ENCODE assay signal across 16 cellular contexts in the genomic region with DNA sequence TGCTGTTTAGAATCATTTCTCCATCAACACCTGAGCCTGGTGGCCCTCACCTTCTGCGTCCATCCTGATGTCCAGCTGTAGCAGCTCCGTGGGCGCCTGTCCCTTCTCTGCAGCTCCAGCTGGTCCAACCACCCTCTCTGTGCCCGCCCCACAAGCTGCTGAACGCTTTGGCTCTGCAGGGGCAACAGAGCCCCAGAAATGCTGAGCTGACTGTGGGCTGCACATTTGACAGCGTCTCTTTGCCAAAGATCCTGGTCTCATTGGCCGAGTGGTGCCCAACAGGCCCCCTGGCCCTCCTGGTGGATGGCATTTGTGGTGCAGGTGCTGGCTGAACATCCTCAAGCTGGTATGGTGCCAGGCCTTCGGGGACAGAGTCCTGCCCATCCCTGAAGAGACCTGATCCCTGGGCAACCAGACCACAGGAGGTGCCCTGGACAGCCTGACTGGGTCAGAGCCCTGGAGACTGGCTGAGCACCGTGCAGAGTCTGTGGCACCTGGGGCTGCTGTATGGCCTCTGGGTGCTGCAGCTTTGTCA. TPM values are rescaled to one million over a fixed set of nuclear protein-coding genes. Genes with fewer than 3 reads are reported as not detected.
DNase-seq lines count a peak whose midpoint lies in the region; ATAC-seq and TF ChIP-seq lines count a peak whose summit lies in the region.
"Had no signal": no experiment of that assay in that cellular context is flagged by ENCODE, and none has a peak within 500 bp of the region (broad histone marks: within the 10 kb centered on the region; RNA-seq: fewer than 3 reads in every experiment).

No MANE protein-coding gene starts in this region.

- H3K27me3 ChIP-seq in body of pancreas (no peaks in the 10 kb centered on the region), thyroid gland (no peaks in the 10 kb centered on the region)

- H3K4me1 ChIP-seq in body of pancreas (peaks cover 6% of the 10 kb centered on the region), mucosa of descending colon (ENCODE audit: low read depth) (no peaks in the 10 kb centered on the region), thyroid gland (no peaks in the 10 kb centered on the region)
- H3K4me1 ChIP-seq: gastroesophageal sphincter, left ventricle myocardium inferior had no signal

- intact Hi-C loops in body of pancreas (cut with DNase I) (no loop called here), mucosa of descending colon (cut with DNase I, micrococcal nuclease) (no loop called here), thyroid gland (cut with DNase I) (no loop called here)

- DNase-seq in 8988T (peak; percentile 84), HFF-Myc (ENCODE audit: extremely low read depth, low read depth) (no peak), body of pancreas (peak; percentile 28 to 59 (median 36)), mucosa of descending colon (no peak), thyroid gland (no peak)
- DNase-seq: COR-L47; IMR-90; left ventricle myocardium inferior; NCI-H2081; stimulated activated CD4-positive, alpha-beta T cell treated with anti-CD3 and anti-CD28 coated beads, Interleukin-15, amount 100 ng/mL, for 24 hours; SW 1271 had no signal

- H3K4me3 ChIP-seq in HFF-Myc (replicated peaks; ENCODE audit: low read depth, low read length) (no peak overlapping the region), body of pancreas (no peak overlapping the region), mucosa of descending colon (no peak overlapping the region), thyroid gland (replicated peaks in 1 of 3) (no peak overlapping the region)
- H3K4me3 ChIP-seq: gastroesophageal sphincter, left ventricle myocardium inferior had no signal

- H3K36me3 ChIP-seq in body of pancreas (replicated peaks in 1 of 2; ENCODE audit: insufficient read depth in 1 of 2, low read depth in 2 of 2) (no peaks in the 10 kb centered on the region), mucosa of descending colon (ENCODE audit: low read depth) (no peaks in the 10 kb centered on the region), thyroid gland (no peaks in the 10 kb centered on the region)
- H3K36me3 ChIP-seq: gastroesophageal sphincter, left ventricle myocardium inferior had no signal

- TF ChIP-seq POLR2A in body of pancreas (IDR thresholded peaks at IDR 0.05) (no peak), thyroid gland (IDR thresholded peaks at IDR 0.05) (no peak)

- peak; percentile 70 for ATAC-seq in body of pancreas
- ATAC-seq in mucosa of descending colon: peak; percentile 19
- no peak for ATAC-seq in GM19463 (IDR thresholded peaks at IDR 0.05; ENCODE audit: unreplicated experiment)
- ATAC-seq in GM21786 (IDR thresholded peaks at IDR 0.05; ENCODE audit: unreplicated experiment): no peak
- ATAC-seq in GM21447 (IDR thresholded peaks at IDR 0.05; ENCODE audit: unreplicated experiment): no peak
- ATAC-seq: gastroesophageal sphincter had no signal

- peak; percentile 7 for TF ChIP-seq CTCF in HFF-Myc (IDR thresholded peaks at IDR 0.05; ENCODE audit: low read depth, low read length, missing control alignments)
- peak in 4 of 7 experiments; percentile 25 to 44 (median 34) for TF ChIP-seq CTCF in body of pancreas (IDR thresholded peaks at IDR 0.05)
- no peak for TF ChIP-seq CTCF in mucosa of descending colon (IDR thresholded peaks at IDR 0.05)
- TF ChIP-seq CTCF in thyroid gland (IDR thresholded peaks at IDR 0.05): no peak

- H3K27ac ChIP-seq in body of pancreas: peak overlapping the region in 2 of 4 donors; percentile 36 to 49
- no peak overlapping the region for H3K27ac ChIP-seq in thyroid gland
- H3K27ac ChIP-seq: gastroesophageal sphincter, left ventricle myocardium inferior, VCaP had no signal

- WGBS in body of pancreas, 2 donors: 76% methylated on average over 9 of the region's 9 CpGs; no CpG with 5 or more reads in 1 of the 2 donors
- 72 to 77% methylated on average over 4 to 5 of the region's 9 CpGs for WGBS in thyroid gland, 2 donors

- H3K9me3 ChIP-seq in body of pancreas (no peaks in the 10 kb centered on the region), mucosa of descending colon (no peaks in the 10 kb centered on the region), thyroid gland (no peaks in the 10 kb centered on the region)
- H3K9me3 ChIP-seq: gastroesophageal sphincter had no signal

RNA-seq across cellular contexts. Expression of a gene that starts 25.3 kb away (rescaled TPM):
- total RNA-seq in body of pancreas (1 to 10 TPM; 1.3 to 7.8 TPM), mucosa of descending colon (1 to 10 TPM; 7.3 to 9.7 (median 8.8) TPM), thyroid gland (1 to 10 TPM; 3.4 to 7.6 (median 4.6) TPM)

Comparison
In these comparisons a context has a peak if more than half of its experiments do, and no peak if none do; other contexts are left out.
1. DNase-seq: peak in 8988T (single experiment) and body of pancreas (4 of 4); none in HFF-Myc (single experiment), mucosa of descending colon (0 of 3) and thyroid gland (0 of 2).
2. CTCF ChIP-seq: peak in HFF-Myc (single experiment) and body of pancreas (4 of 7); none in mucosa of descending colon (single experiment) and thyroid gland (0 of 6).
3. ATAC-seq: peak in body of pancreas (single experiment) and mucosa of descending colon (single experiment); none in GM19463 (single experiment), GM21786 (single experiment) and GM21447 (single experiment).